In genomic region chr3:96259-96658, GRCh38 we compare ENCODE assay signal across 1 cellular context.
TF ChIP-seq lines count a peak whose summit lies in the region.

No MANE protein-coding gene starts in this region.

TF ChIP-seq in HepG2, 621 proteins besides CTCF, POLR2A, EP300 and RAD21 (continued from another document):
- TF ChIP-seq ZNF576 (CRISPR knock-in tag; IDR thresholded peaks at IDR 0.05) (no peak), GATAD2A (CRISPR knock-in tag; IDR thresholded peaks at IDR 0.05) (0 out of 2 replicates have a peak, but pooled peaks have one; percentile 31), ZNF670 (CRISPR knock-in tag; IDR thresholded peaks at IDR 0.05; ENCODE audit: borderline replicate concordance) (no peak), AHDC1 (CRISPR knock-in tag; IDR thresholded peaks at IDR 0.05; ENCODE audit: borderline replicate concordance) (no peak), SRY (CRISPR knock-in tag; IDR thresholded peaks at IDR 0.05) (no peak), FOXA1 (IDR thresholded peaks at IDR 0.05) (no peak), FOXA1 (CRISPR knock-in tag; IDR thresholded peaks at IDR 0.05) (peak; percentile 45; the same call in 1 of the 2 replicates), ZBTB44 (CRISPR knock-in tag; IDR thresholded peaks at IDR 0.05) (no peak), PITX1 (CRISPR knock-in tag; IDR thresholded peaks at IDR 0.05) (peak; percentile 94), FOXA3 (CRISPR knock-in tag; IDR thresholded peaks at IDR 0.05) (peak; percentile 59), SCMH1 (CRISPR knock-in tag; IDR thresholded peaks at IDR 0.05; ENCODE audit: borderline replicate concordance) (no peak), ARID3A (IDR thresholded peaks at IDR 0.05; ENCODE audit: low read depth, low read length) (no peak)
